In the genomic region with DNA sequence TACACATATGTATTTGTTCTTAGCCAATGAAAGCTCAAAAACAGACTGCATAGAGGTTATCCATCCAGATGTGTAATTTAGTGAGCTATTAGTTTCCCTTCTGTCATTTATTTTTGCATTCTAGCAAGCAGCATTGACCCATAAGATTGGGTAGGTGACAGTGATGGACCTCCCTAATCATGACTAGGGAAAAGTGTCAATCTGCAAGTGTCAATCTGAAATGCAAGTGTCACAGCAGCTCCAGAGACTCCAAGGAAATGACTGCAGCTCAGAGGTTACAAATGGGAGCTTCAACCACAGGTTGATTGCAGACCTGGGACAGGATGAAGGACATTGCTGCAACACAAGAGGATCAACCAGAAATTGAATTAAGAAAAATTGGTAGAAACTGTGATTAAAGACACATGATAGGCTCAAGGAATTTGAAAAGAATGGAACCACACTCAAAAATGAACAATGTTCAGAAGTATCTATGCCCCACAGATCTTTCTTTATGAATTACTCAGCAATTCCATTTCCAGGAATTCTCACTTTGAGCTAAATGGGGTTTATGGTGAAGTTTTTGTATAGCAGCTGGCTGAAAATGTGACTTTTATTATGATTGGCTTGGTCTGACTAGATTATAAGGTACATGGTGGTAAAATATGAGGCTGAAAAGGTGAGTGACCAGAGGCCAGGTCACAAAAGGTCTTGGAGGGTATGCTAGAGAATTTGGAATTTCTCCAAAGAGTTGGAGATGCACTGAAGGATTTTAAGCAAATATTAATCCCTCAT, we compare ENCODE assay signal across 18 cellular contexts. TPM values are rescaled to one million over a fixed set of nuclear protein-coding genes. Genes with fewer than 3 reads are reported as not detected.
A peak's percentile ranks its signal among the peaks of the same experiment; 100 is the strongest.
DNase-seq lines count a peak whose midpoint lies in the region; ATAC-seq lines count a peak whose summit lies in the region.
"Had no signal": no experiment of that assay in that cellular context is flagged by ENCODE, and none has a peak within 500 bp of the region (broad histone marks: within the 10 kb centered on the region; RNA-seq: fewer than 3 reads in every experiment).

No MANE protein-coding gene starts in this region.

- no peaks in the 10 kb centered on the region for H3K4me1 ChIP-seq in trophoblast cell (ENCODE audit: control insufficient read depth in 1 of 2, insufficient read depth in 2 of 2, low read length in 2 of 2)
- H3K4me1 ChIP-seq: BE2C had no signal

- DNase-seq in activated T-cell treated with anti-CD3 and anti-CD28 coated beads, Interleukin-2, amount 50 U/mL, for 4 hours = no peak
- DNase-seq in activated T-cell treated with anti-CD3 and anti-CD28 coated beads, Interleukin-2, amount 50 U/mL, for 24 hours = no peak
- no peak for DNase-seq in stimulated activated naive CD8-positive, alpha-beta T cell treated with anti-CD3 and anti-CD28 coated beads, Interleukin-15, Interleukin-2, amounts not matched to agents 100 U/mL and 50 U/mL, for 24 hours
- DNase-seq in stimulated activated naive CD8-positive, alpha-beta T cell treated with anti-CD3 and anti-CD28 coated beads, Interleukin-15, amount 100 ng/mL, for 72 hours = no peak
- DNase-seq in trophoblast cell (no peak), amygdala (lab: John Stamatoyannopoulos, UW) (no peak)
- DNase-seq: BE2C; CD8-positive, alpha-beta T cell; COR-L47; DMS153; DMS79 treated with DMSO at 0.1 percent for 48 hours; EL; GM23248 had no signal

- no peak overlapping the region for H4K12ac ChIP-seq in trophoblast cell (ENCODE audit: low read depth, low read length)

- no peak overlapping the region for H3K4me3 Mint-ChIP-seq in activated T-cell treated with anti-CD3 and anti-CD28 coated beads, Interleukin-2, amount 50 U/mL, for 4 hours
- no peak overlapping the region for H3K4me3 Mint-ChIP-seq in activated T-cell treated with anti-CD3 and anti-CD28 coated beads, Interleukin-2, amount 50 U/mL, for 24 hours
- H3K4me3 Mint-ChIP-seq in stimulated activated naive CD8-positive, alpha-beta T cell treated with anti-CD3 and anti-CD28 coated beads, Interleukin-15, amount 100 ng/mL, for 72 hours = no peak overlapping the region
- H3K4me3 Mint-ChIP-seq: CD8-positive, alpha-beta T cell had no signal

- no peaks in the 10 kb centered on the region for H3K9me3 Mint-ChIP-seq in activated T-cell treated with anti-CD3 and anti-CD28 coated beads, Interleukin-2, amount 50 U/mL, for 4 hours
- H3K9me3 Mint-ChIP-seq in activated T-cell treated with anti-CD3 and anti-CD28 coated beads, Interleukin-2, amount 50 U/mL, for 24 hours = peaks cover 3% of the 10 kb centered on the region
- H3K9me3 Mint-ChIP-seq in stimulated activated naive CD8-positive, alpha-beta T cell treated with anti-CD3 and anti-CD28 coated beads, Interleukin-15, amount 100 ng/mL, for 72 hours = peaks cover 12 to 13% of the 10 kb centered on the region in 2 donors
- H3K9me3 Mint-ChIP-seq: CD8-positive, alpha-beta T cell had no signal

- H3K9me3 ChIP-seq in trophoblast cell (ENCODE audit: insufficient read depth, low read depth, low read length) = no peaks in the 10 kb centered on the region
- H3K9me3 ChIP-seq: BE2C had no signal

- H2AK5ac ChIP-seq in trophoblast cell (ENCODE audit: low read length) = no peak overlapping the region

- H3K4ac ChIP-seq in trophoblast cell (ENCODE audit: low read depth, low read length) = no peak overlapping the region

- no peak overlapping the region for H2BK120ac ChIP-seq in trophoblast cell (ENCODE audit: insufficient read depth, low read length, poor library complexity)

- H2BK5ac ChIP-seq in trophoblast cell (ENCODE audit: low read depth, low read length, poor library complexity) = no peak overlapping the region

- H4K8ac ChIP-seq in trophoblast cell (ENCODE audit: low read depth, low read length) = no peak overlapping the region

- no peak overlapping the region for H4K91ac ChIP-seq in trophoblast cell (ENCODE audit: low read depth, low read length)

- H3K27me3 ChIP-seq in trophoblast cell (ENCODE audit: insufficient read depth, low read length) = no peaks in the 10 kb centered on the region
- H3K27me3 ChIP-seq: BE2C had no signal

- H3K23ac ChIP-seq in trophoblast cell (ENCODE audit: low read length) = no peak overlapping the region

- H3K14ac ChIP-seq in trophoblast cell (ENCODE audit: low read length) = no peak overlapping the region

- no peaks in the 10 kb centered on the region for H3K36me3 ChIP-seq in trophoblast cell (ENCODE audit: control insufficient read depth in 1 of 2, insufficient read depth in 2 of 2, low read length in 2 of 2)
- H3K36me3 ChIP-seq: BE2C had no signal

- no peak overlapping the region for H2AFZ ChIP-seq in trophoblast cell (ENCODE audit: insufficient read depth, low read length, poor library complexity)
- H2AFZ ChIP-seq: GM23248 had no signal

- ATAC-seq in activated T-cell treated with anti-CD3 and anti-CD28 coated beads, Interleukin-2, amount 50 U/mL, for 4 hours = peak; percentile 11 to 25
- ATAC-seq in stimulated activated naive CD8-positive, alpha-beta T cell treated with anti-CD3 and anti-CD28 coated beads, Interleukin-15, Interleukin-2, amounts not matched to agents 100 U/mL and 50 U/mL, for 24 hours = peak; percentile 35
- ATAC-seq in stimulated activated naive CD8-positive, alpha-beta T cell treated with anti-CD3 and anti-CD28 coated beads, Interleukin-15, amount 100 ng/mL, for 72 hours = no peak
- ATAC-seq in HG03108 (IDR thresholded peaks at IDR 0.05; ENCODE audit: unreplicated experiment) = no peak
- ATAC-seq: CD8-positive, alpha-beta T cell; HCT116 had no signal

- no peak overlapping the region for H3K27ac ChIP-seq in trophoblast cell (ENCODE audit: low read depth, low read length)
- H3K27ac ChIP-seq: C4-2B, GM23248, HL-60 had no signal

- no peaks in the 10 kb centered on the region for H3K79me1 ChIP-seq in trophoblast cell (ENCODE audit: low read length)

- H3K4me1 Mint-ChIP-seq in activated T-cell treated with anti-CD3 and anti-CD28 coated beads, Interleukin-2, amount 50 U/mL, for 4 hours (ENCODE audit: low read depth) = peaks cover 8% of the 10 kb centered on the region
- H3K4me1 Mint-ChIP-seq in activated T-cell treated with anti-CD3 and anti-CD28 coated beads, Interleukin-2, amount 50 U/mL, for 24 hours (ENCODE audit: low read depth) = peaks cover 31% of the 10 kb centered on the region
- peaks cover 27% of the 10 kb centered on the region for H3K4me1 Mint-ChIP-seq in stimulated activated naive CD8-positive, alpha-beta T cell treated with anti-CD3 and anti-CD28 coated beads, Interleukin-15, amount 100 ng/mL, for 72 hours

- no peaks in the 10 kb centered on the region for H3K36me3 Mint-ChIP-seq in activated T-cell treated with anti-CD3 and anti-CD28 coated beads, Interleukin-2, amount 50 U/mL, for 4 hours (ENCODE audit: insufficient read depth)
- no peaks in the 10 kb centered on the region for H3K36me3 Mint-ChIP-seq in activated T-cell treated with anti-CD3 and anti-CD28 coated beads, Interleukin-2, amount 50 U/mL, for 24 hours (ENCODE audit: low read depth)
- H3K36me3 Mint-ChIP-seq: CD8-positive, alpha-beta T cell had no signal

- no peaks in the 10 kb centered on the region for H3K79me2 ChIP-seq in trophoblast cell (ENCODE audit: control insufficient read depth, insufficient read depth, low read length, poor library complexity)

- H3K27me3 Mint-ChIP-seq in activated T-cell treated with anti-CD3 and anti-CD28 coated beads, Interleukin-2, amount 50 U/mL, for 4 hours (ENCODE audit: low read depth) = peaks cover 23% of the 10 kb centered on the region
- peaks cover 63% of the 10 kb centered on the region for H3K27me3 Mint-ChIP-seq in activated T-cell treated with anti-CD3 and anti-CD28 coated beads, Interleukin-2, amount 50 U/mL, for 24 hours
- H3K27me3 Mint-ChIP-seq in stimulated activated naive CD8-positive, alpha-beta T cell treated with anti-CD3 and anti-CD28 coated beads, Interleukin-15, amount 100 ng/mL, for 72 hours = peaks cover 51% of the 10 kb centered on the region

- H2BK12ac ChIP-seq in trophoblast cell (ENCODE audit: low read length) = no peak overlapping the region

- H3K4me3 ChIP-seq in trophoblast cell (ENCODE audit: low read depth, low read length) = no peak overlapping the region
- H3K4me3 ChIP-seq: GM23248 had no signal

- no peak overlapping the region for H3K18ac ChIP-seq in trophoblast cell (ENCODE audit: low read length)

- peak overlapping the region; percentile 56 for H3K9ac ChIP-seq in trophoblast cell (ENCODE audit: low read length)
- H3K9ac ChIP-seq: GM23248 had no signal

- no peak overlapping the region for H3K4me2 ChIP-seq in trophoblast cell (ENCODE audit: low read length)

- no peak overlapping the region for H3K27ac Mint-ChIP-seq in activated T-cell treated with anti-CD3 and anti-CD28 coated beads, Interleukin-2, amount 50 U/mL, for 24 hours
- H3K27ac Mint-ChIP-seq in stimulated activated naive CD8-positive, alpha-beta T cell treated with anti-CD3 and anti-CD28 coated beads, Interleukin-15, amount 100 ng/mL, for 72 hours = no peak overlapping the region
- H3K27ac Mint-ChIP-seq: CD8-positive, alpha-beta T cell had no signal

RNA-seq across cellular contexts. Expression of a gene that starts 59.6 kb away (rescaled TPM):
- not detected for total RNA-seq in activated T-cell treated with anti-CD3 and anti-CD28 coated beads, Interleukin-2, amount 50 U/mL, for 4 hours
- 0.03 and 0.04 TPM in 2 replicates for polyA plus RNA-seq in trophoblast cell (2013)
- total RNA-seq: CD8-positive, alpha-beta T cell; GM23248 had no signal
- polyA plus RNA-seq: AG04450, GM23248 had no signal

Comparison
In these comparisons a context has a peak if more than half of its experiments do, and no peak if none do; other contexts are left out.
1. ATAC-seq: peak in activated T-cell treated with anti-CD3 and anti-CD28 coated beads, Interleukin-2, amount 50 U/mL, for 4 hours (2 of 2) and stimulated activated naive CD8-positive, alpha-beta T cell treated with anti-CD3 and anti-CD28 coated beads, Interleukin-15, Interleukin-2, amounts not matched to agents 100 U/mL and 50 U/mL, for 24 hours (single experiment); none in stimulated activated naive CD8-positive, alpha-beta T cell treated with anti-CD3 and anti-CD28 coated beads, Interleukin-15, amount 100 ng/mL, for 72 hours (single experiment) and HG03108 (single experiment).